In the genomic region with DNA sequence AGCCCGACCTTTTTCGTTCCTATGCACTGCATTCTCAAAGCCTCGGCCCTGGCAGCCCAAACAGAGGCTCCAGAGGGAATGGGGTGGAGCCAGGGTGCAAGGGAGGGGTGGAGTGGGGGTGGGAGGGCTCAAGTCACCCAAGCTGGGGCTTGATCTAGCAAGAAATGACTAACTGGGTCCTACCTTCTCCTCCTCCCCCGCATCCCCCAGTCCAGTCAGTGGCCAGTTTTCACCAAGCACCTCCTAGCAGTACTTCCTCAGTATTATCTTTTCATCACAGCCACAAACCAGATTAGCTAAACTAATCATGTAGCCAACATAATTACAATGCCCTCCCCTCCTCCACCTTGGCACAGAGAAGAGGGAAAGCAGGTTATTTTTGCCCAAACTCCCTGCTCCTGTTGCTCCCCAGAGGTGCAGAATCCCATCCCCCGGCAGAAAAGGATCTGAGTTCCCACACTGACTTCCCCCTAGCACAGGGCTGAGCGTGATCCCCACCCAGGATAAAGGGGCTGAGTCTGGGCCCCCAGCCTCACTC, we compare ENCODE assay signal across 6 cellular contexts. TPM values are rescaled to one million over a fixed set of nuclear protein-coding genes. Genes with fewer than 3 reads are reported as not detected.
A peak's percentile ranks its signal among the peaks of the same experiment; 100 is the strongest.
DNase-seq lines count a peak whose midpoint lies in the region; ATAC-seq, FAIRE-seq and TF ChIP-seq lines count a peak whose summit lies in the region.

No MANE protein-coding gene starts in this region.

- H3K4me1 ChIP-seq in endothelial cell of umbilical vein (ENCODE audit: control insufficient read depth, extremely low read depth, insufficient read depth, low read length) (no peaks in the 10 kb centered on the region), skeletal muscle tissue (ENCODE audit: control insufficient read depth in 3 of 3, insufficient read depth in 3 of 3, low read length in 3 of 3) (peaks cover 40 to 51% (median 45%) of the 10 kb centered on the region in 3 donors)

- no peaks in the 10 kb centered on the region for H3K36me3 ChIP-seq in endothelial cell of umbilical vein (ENCODE audit: control insufficient read depth in 2 of 2, extremely low read depth in 1 of 2, insufficient read depth in 2 of 2, low read length in 2 of 2)
- H3K36me3 ChIP-seq in skeletal muscle tissue (ENCODE audit: control insufficient read depth in 3 of 3, insufficient read depth in 3 of 3, low read length in 3 of 3): no peaks in the 10 kb centered on the region

- H3K9me1 ChIP-seq in endothelial cell of umbilical vein (replicated peaks; ENCODE audit: control insufficient read depth, extremely low read depth, insufficient read depth, low read length): no peaks in the 10 kb centered on the region

- CTCF ChIA-PET in endothelial cell of umbilical vein (lab: Charles Lee): interaction anchor here (3.0 to 4.1 kb wide), 2 partner anchors 9 to 15 kb away, joined by 98 to 169 read pairs; no protein-coding TSS in a partner anchor

- H3K4me3 ChIP-seq in endothelial cell of umbilical vein (replicated peaks in 1 of 3; ENCODE audit: insufficient read depth in 1 of 3, low read depth in 1 of 3, low read length in 3 of 3): peak overlapping the region in 1 of 3 experiments; percentile 98
- H3K4me3 ChIP-seq in skeletal muscle tissue (ENCODE audit: low read length in 3 of 3): peak overlapping the region in 2 of 3 donors; percentile 35 to 59

- POLR2A ChIA-PET in endothelial cell of umbilical vein (lab: Charles Lee): interaction anchor here (1.8 kb wide), 1 partner anchor 10 kb away, joined by 12 read pairs; no protein-coding TSS in a partner anchor

- peak; percentile 25 for DNase-seq in KG1 (lab: John Stamatoyannopoulos, UW)
- DNase-seq in endothelial cell of umbilical vein (ENCODE audit: low read depth, low spot score): peak; percentile 54
- no peak for DNase-seq in NCI-H1105 (lab: John Stamatoyannopoulos, UW)
- no peak for DNase-seq in COR-L47 (lab: John Stamatoyannopoulos, UW)

- no peak for TF ChIP-seq POLR2A in endothelial cell of umbilical vein (IDR thresholded peaks at IDR 0.05; ENCODE audit: low read depth, low read length)

- H3K27ac ChIP-seq in endothelial cell of umbilical vein (ENCODE audit: insufficient read depth, low read depth, low read length) (no peak overlapping the region), skeletal muscle tissue (ENCODE audit: low read depth, low read length) (peak overlapping the region; percentile 19)

- no peak for TF ChIP-seq CTCF in endothelial cell of umbilical vein (IDR thresholded peaks at IDR 0.05; ENCODE audit: extremely low read depth in 1 of 2, insufficient read depth in 1 of 2, low read depth in 1 of 2, low read length in 2 of 2)

- peaks cover 0 to 5% of the 10 kb centered on the region in 2 experiments for H3K27me3 ChIP-seq in endothelial cell of umbilical vein (ENCODE audit: control insufficient read depth in 2 of 2, insufficient read depth in 2 of 2, low read length in 2 of 2)
- H3K27me3 ChIP-seq in skeletal muscle tissue (ENCODE audit: control insufficient read depth in 3 of 3, insufficient read depth in 3 of 3, low read length in 3 of 3): no peaks in the 10 kb centered on the region

- no peaks in the 10 kb centered on the region for H3K9me3 ChIP-seq in endothelial cell of umbilical vein (replicated peaks; ENCODE audit: control insufficient read depth, insufficient read depth, low read length)
- no peaks in the 10 kb centered on the region for H3K9me3 ChIP-seq in skeletal muscle tissue (ENCODE audit: control insufficient read depth in 3 of 3, low read length in 3 of 3)

- no peaks in the 10 kb centered on the region for H4K20me1 ChIP-seq in endothelial cell of umbilical vein (replicated peaks; ENCODE audit: control insufficient read depth, extremely low read depth, insufficient read depth, low read length)

- no peaks in the 10 kb centered on the region for H3K79me2 ChIP-seq in endothelial cell of umbilical vein (ENCODE audit: control insufficient read depth, insufficient read depth, low read length)

- dilution Hi-C loops in endothelial cell of umbilical vein (cut with MboI; ENCODE audit: extremely low pct_ligation_motif_present, low sequenced_read_pairs): no loop called here

- intact Hi-C loops in endothelial cell of umbilical vein (cut with micrococcal nuclease): no loop called here

- ATAC-seq in GM19463 (IDR thresholded peaks at IDR 0.05; ENCODE audit: unreplicated experiment): no peak

- H3K9ac ChIP-seq in endothelial cell of umbilical vein (replicated peaks; ENCODE audit: extremely low read depth, insufficient read depth, low read length) (no peak overlapping the region), skeletal muscle tissue (ENCODE audit: low read depth in 1 of 3, low read length in 3 of 3) (peak overlapping the region in 2 of 3 donors; percentile 33 to 57)

- peak; percentile 40 for FAIRE-seq in endothelial cell of umbilical vein (lab: Jason Lieb, UNC)

- H2AFZ ChIP-seq in endothelial cell of umbilical vein (ENCODE audit: low read depth, low read length): no peak overlapping the region

- H3K4me2 ChIP-seq in endothelial cell of umbilical vein (ENCODE audit: insufficient read depth, low read length): no peak overlapping the region

- BruUV-seq in endothelial cell of umbilical vein (replicated peaks; lab: Mats Ljungman, UMichigan): no TSS peak

TF ChIP-seq in endothelial cell of umbilical vein, 7 proteins besides CTCF, POLR2A, EP300 and RAD21 (continues in another document):
- TF ChIP-seq FOS (IDR thresholded peaks at IDR 0.05; ENCODE audit: borderline replicate concordance, insufficient read depth, low read length): no peak
- peak; percentile 69 for TF ChIP-seq GATA2 (IDR thresholded peaks at IDR 0.05; ENCODE audit: insufficient read depth, insufficient read length, low read depth, low read length)
- TF ChIP-seq JUN (IDR thresholded peaks at IDR 0.05; ENCODE audit: borderline replicate concordance, insufficient read depth, insufficient read length, low read depth): no peak
- no peak for TF ChIP-seq MYC (IDR thresholded peaks at IDR 0.05; ENCODE audit: low read depth, low read length)
- TF ChIP-seq, protein P1, sequence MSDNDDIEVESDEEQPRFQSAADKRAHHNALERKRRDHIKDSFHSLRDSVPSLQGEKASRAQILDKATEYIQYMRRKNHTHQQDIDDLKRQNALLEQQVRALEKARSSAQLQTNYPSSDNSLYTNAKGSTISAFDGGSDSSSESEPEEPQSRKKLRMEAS (IDR thresholded peaks at IDR 0.05; ENCODE audit: insufficient read depth, insufficient read length): no peak
- TF ChIP-seq EZH2 (IDR thresholded peaks at IDR 0.05; ENCODE audit: borderline replicate concordance, low read depth, low read length, severe bottlenecking): no peak

RNA-seq across cellular contexts. Expression of a gene that starts 2.2 kb away (rescaled TPM):
- total RNA-seq in endothelial cell of umbilical vein: 170 and 171 TPM in 2 replicates
- 98.0 and 100 TPM in 2 replicates for polyA plus RNA-seq in endothelial cell of umbilical vein
- polyA plus RNA-seq in endothelial cell of umbilical vein (2011; cell fraction: cytosol; rRNA removed): 72.7 and 86.1 TPM in 2 replicates
- 60.0 and 77.0 TPM in 2 replicates for polyA plus RNA-seq in endothelial cell of umbilical vein (2011; cell fraction: nucleus; rRNA removed)
- 69.4 and 88.4 TPM in 2 replicates for polyA plus RNA-seq in endothelial cell of umbilical vein (2012)
- 69.0 and 85.2 TPM in 2 replicates for polyA minus RNA-seq in endothelial cell of umbilical vein
- polyA minus RNA-seq in endothelial cell of umbilical vein (2011; cell fraction: cytosol; rRNA and poly(A)+ RNA removed): 66.7 TPM
- 51.8 and 89.1 TPM in 2 replicates for polyA minus RNA-seq in endothelial cell of umbilical vein (2011; cell fraction: nucleus; rRNA and poly(A)+ RNA removed)
- 24.5 TPM for total RNA-seq in skeletal muscle tissue

RNA-seq across cellular contexts. Expression of a gene that starts 27.5 kb away (rescaled TPM):
- total RNA-seq in endothelial cell of umbilical vein: 37.1 and 39.2 TPM in 2 replicates
- 57.3 and 58.3 TPM in 2 replicates for polyA plus RNA-seq in endothelial cell of umbilical vein
- polyA plus RNA-seq in endothelial cell of umbilical vein (2011; cell fraction: cytosol; rRNA removed): 38.0 and 49.5 TPM in 2 replicates
- polyA plus RNA-seq in endothelial cell of umbilical vein (2011; cell fraction: nucleus; rRNA removed): 18.8 and 20.8 TPM in 2 replicates
- 30.9 and 49.7 TPM in 2 replicates for polyA plus RNA-seq in endothelial cell of umbilical vein (2012)
- polyA minus RNA-seq in endothelial cell of umbilical vein: 23.4 and 31.7 TPM in 2 replicates
- 31.0 TPM for polyA minus RNA-seq in endothelial cell of umbilical vein (2011; cell fraction: cytosol; rRNA and poly(A)+ RNA removed)
- 12.2 and 12.6 TPM in 2 replicates for polyA minus RNA-seq in endothelial cell of umbilical vein (2011; cell fraction: nucleus; rRNA and poly(A)+ RNA removed)
- total RNA-seq in skeletal muscle tissue: 31.8 TPM

RNA-seq across cellular contexts. Expression of a gene that starts 28.5 kb away (rescaled TPM):
- total RNA-seq in endothelial cell of umbilical vein: 163 and 168 TPM in 2 replicates
- 377 and 431 TPM in 2 replicates for polyA plus RNA-seq in endothelial cell of umbilical vein
- 210 and 266 TPM in 2 replicates for polyA plus RNA-seq in endothelial cell of umbilical vein (2011; cell fraction: cytosol; rRNA removed)
- 701 and 710 TPM in 2 replicates for polyA plus RNA-seq in endothelial cell of umbilical vein (2011; cell fraction: nucleus; rRNA removed)
- 227 and 335 TPM in 2 replicates for polyA plus RNA-seq in endothelial cell of umbilical vein (2012)
- polyA minus RNA-seq in endothelial cell of umbilical vein: 162 and 168 TPM in 2 replicates
- 86.1 TPM for polyA minus RNA-seq in endothelial cell of umbilical vein (2011; cell fraction: cytosol; rRNA and poly(A)+ RNA removed)
- 97.3 and 130 TPM in 2 replicates for polyA minus RNA-seq in endothelial cell of umbilical vein (2011; cell fraction: nucleus; rRNA and poly(A)+ RNA removed)
- 76.2 TPM for total RNA-seq in skeletal muscle tissue

RNA-seq across cellular contexts. Expression of a gene that starts 49.8 kb away (rescaled TPM):
- 0.23 and 0.24 TPM in 2 replicates for total RNA-seq in endothelial cell of umbilical vein
- polyA plus RNA-seq in endothelial cell of umbilical vein: 0.07 and 0.11 TPM in 2 replicates
- 0.03 and 0.05 TPM in 2 replicates for polyA plus RNA-seq in endothelial cell of umbilical vein (2011; cell fraction: cytosol; rRNA removed)
- 0.96 and 1.0 TPM in 2 replicates for polyA plus RNA-seq in endothelial cell of umbilical vein (2011; cell fraction: nucleus; rRNA removed)
- 0.27 TPM in 1 of 2 replicates, not detected in the other for polyA plus RNA-seq in endothelial cell of umbilical vein (2012)
- polyA minus RNA-seq in endothelial cell of umbilical vein: 0.06 TPM in 1 of 2 replicates, not detected in the other
- polyA minus RNA-seq in endothelial cell of umbilical vein (2011; cell fraction: cytosol; rRNA and poly(A)+ RNA removed): not detected
- polyA minus RNA-seq in endothelial cell of umbilical vein (2011; cell fraction: nucleus; rRNA and poly(A)+ RNA removed): 0.05 and 0.14 TPM in 2 replicates
- not detected for total RNA-seq in skeletal muscle tissue

RNA-seq across cellular contexts. Expression of a gene that starts 51.8 kb away (rescaled TPM):
- total RNA-seq in endothelial cell of umbilical vein (57.4 and 67.3 TPM in 2 replicates), skeletal muscle tissue (32.4 TPM)
- 75.5 and 92.5 TPM in 2 replicates for polyA plus RNA-seq in endothelial cell of umbilical vein
- polyA plus RNA-seq in endothelial cell of umbilical vein (2011; cell fraction: cytosol; rRNA removed): 80.0 and 90.6 TPM in 2 replicates
- 84.8 and 107 TPM in 2 replicates for polyA plus RNA-seq in endothelial cell of umbilical vein (2011; cell fraction: nucleus; rRNA removed)
- 89.8 and 107 TPM in 2 replicates for polyA plus RNA-seq in endothelial cell of umbilical vein (2012)
- 53.4 and 54.1 TPM in 2 replicates for polyA minus RNA-seq in endothelial cell of umbilical vein
- 23.6 TPM for polyA minus RNA-seq in endothelial cell of umbilical vein (2011; cell fraction: cytosol; rRNA and poly(A)+ RNA removed)
- 23.1 and 30.6 TPM in 2 replicates for polyA minus RNA-seq in endothelial cell of umbilical vein (2011; cell fraction: nucleus; rRNA and poly(A)+ RNA removed)

Comparison
In these comparisons a context has a peak if more than half of its experiments do, and no peak if none do; other contexts are left out.
1. DNase-seq: peak in KG1 (single experiment) and endothelial cell of umbilical vein (single experiment); none in NCI-H1105 (single experiment) and COR-L47 (single experiment).